25 cellular contexts compared by ENCODE assay signal in genomic region chr1:186749820-186750219, GRCh38.
DNase-seq lines count a peak whose midpoint lies in the region; ATAC-seq, FAIRE-seq and TF ChIP-seq lines count a peak whose summit lies in the region.
"Had no signal": no experiment of that assay in that cellular context is flagged by ENCODE, and none has a peak within 500 bp of the region (broad histone marks: within the 10 kb centered on the region; RNA-seq: fewer than 3 reads in every experiment).

No MANE protein-coding gene starts in this region.

- no peaks in the 10 kb centered on the region for H3K36me3 ChIP-seq in mammary epithelial cell (ENCODE audit: insufficient read depth, low read length)
- no peaks in the 10 kb centered on the region for H3K36me3 ChIP-seq in keratinocyte (ENCODE audit: control insufficient read depth in 2 of 2, extremely low read depth in 1 of 2, insufficient read depth in 2 of 2, low read length in 2 of 2)
- no peaks in the 10 kb centered on the region for H3K36me3 ChIP-seq in tibial nerve
- H3K36me3 ChIP-seq: BE2C had no signal

- H2AFZ ChIP-seq in mammary epithelial cell (ENCODE audit: low read depth, low read length) (no peak overlapping the region), keratinocyte (ENCODE audit: control insufficient read depth, low read length) (no peak overlapping the region)
- H2AFZ ChIP-seq: GM23248 had no signal

- H3K9me3 ChIP-seq in mammary epithelial cell (replicated peaks; ENCODE audit: insufficient read depth, low read length) (no peaks in the 10 kb centered on the region), keratinocyte (ENCODE audit: control insufficient read depth, low read depth, low read length) (no peaks in the 10 kb centered on the region), tibial nerve (peaks cover 0 to 6% (median 0%) of the 10 kb centered on the region in 4 donors)
- H3K9me3 ChIP-seq: BE2C had no signal

- H3K4me1 ChIP-seq in mammary epithelial cell (ENCODE audit: insufficient read depth, low read length) (peaks cover 17% of the 10 kb centered on the region), keratinocyte (ENCODE audit: control insufficient read depth, extremely low read depth, insufficient read depth, low read length) (peaks cover 27% of the 10 kb centered on the region), tibial nerve (no peaks in the 10 kb centered on the region)
- H3K4me1 ChIP-seq: BE2C; BLaER1 treated with 17β-estradiol and CSF1 and Interleukin-3, amounts not matched to agents 10 nM and 100 nM had no signal

- intact Hi-C loops in mammary epithelial cell (cut with micrococcal nuclease) = loop anchor here (1.0 kb wide), 2 partner anchors 13 to 70 kb away; partner anchors contain the start of gene PTGS2
- intact Hi-C loops in MCF 10A (cut with micrococcal nuclease) = no loop called here

- TF ChIP-seq CTCF in mammary epithelial cell (conservative IDR thresholded peaks at IDR 0.05 in 1 of 2, IDR thresholded peaks at IDR 0.05 in 1 of 2; ENCODE audit: extremely low read depth in 1 of 2, insufficient read depth in 1 of 2, low read depth in 1 of 2, low read length in 2 of 2) (no peak), MCF 10A (IDR thresholded peaks at IDR 0.05; ENCODE audit: unreplicated experiment) (no peak), RWPE1 (conservative IDR thresholded peaks at IDR 0.05; ENCODE audit: low read depth) (no peak), epithelial cell of esophagus (IDR thresholded peaks at IDR 0.05; ENCODE audit: insufficient read depth, low read depth, low read length, missing control alignments) (no peak), keratinocyte (optimal IDR thresholded peaks at IDR 0.05 in 1 of 3, IDR thresholded peaks at IDR 0.05 in 1 of 3, conservative IDR thresholded peaks at IDR 0.05 in 1 of 3; ENCODE audit: extremely low read depth in 1 of 3, insufficient read depth in 2 of 3, low read length in 3 of 3) (no peak), tibial nerve (IDR thresholded peaks at IDR 0.05) (no peak)

- no peaks in the 10 kb centered on the region for H3K79me2 ChIP-seq in mammary epithelial cell (ENCODE audit: insufficient read depth, low read length)
- no peaks in the 10 kb centered on the region for H3K79me2 ChIP-seq in keratinocyte (ENCODE audit: control insufficient read depth, insufficient read depth, low read length)

- FAIRE-seq in keratinocyte (lab: Jason Lieb, UNC) = peak; percentile 39
- FAIRE-seq: A204.1, GM12891, GM18507, H1 had no signal

- no peaks in the 10 kb centered on the region for H3K9me3 Mint-ChIP-seq in MCF 10A (ENCODE audit: unreplicated experiment)

- POLR2A ChIA-PET in MCF 10A (lab: Yijun Ruan, JAX) = interaction anchor here (1.0 to 1.9 kb wide), 4 partner anchors 10 to 79 kb away, joined by 3 to 9 read pairs (median 5); partner anchors contain the start of gene PLA2G4A
- POLR2A ChIA-PET in RWPE1 (lab: Yijun Ruan, JAX; ENCODE audit: low non-redundant PET) = no interaction called here

- H3K4me2 ChIP-seq in mammary epithelial cell (ENCODE audit: insufficient read depth, low read depth, low read length) (no peak overlapping the region), keratinocyte (ENCODE audit: control insufficient read depth, extremely low read depth, insufficient read depth, low read depth, low read length) (peak overlapping the region; percentile 9)
- H3K4me2 ChIP-seq: BLaER1 treated with 17β-estradiol and CSF1 and Interleukin-3, amounts not matched to agents 10 nM and 100 nM had no signal

- CTCF ChIA-PET in mammary epithelial cell (lab: Charles Lee; ENCODE audit: low non-redundant PET) = no interaction called here
- CTCF ChIA-PET in MCF 10A (lab: Yijun Ruan, JAX) = interaction anchor here (0.7 kb wide), 1 partner anchor 9 kb away, joined by 3 read pairs; no protein-coding TSS in a partner anchor
- CTCF ChIA-PET in RWPE1 (lab: Yijun Ruan, JAX) = interaction anchor here (0.7 kb wide), 1 partner anchor 123 kb away, joined by 3 read pairs; no protein-coding TSS in a partner anchor

- WGBS in mammary epithelial cell (ENCODE audit: low coverage, missing lambda C conversion rate) = 54% methylated on average over 3 of the region's 3 CpGs
- 81 to 83% methylated on average over 3 of the region's 3 CpGs for WGBS in tibial nerve, 2 donors

- peak overlapping the region; percentile 77 for H3K27ac ChIP-seq in mammary epithelial cell (ENCODE audit: insufficient read depth, low read depth, low read length)
- H3K27ac ChIP-seq in RWPE1 = no peak overlapping the region
- H3K27ac ChIP-seq in keratinocyte (ENCODE audit: control insufficient read depth, insufficient read depth, low read length) = peak overlapping the region; percentile 85
- H3K27ac ChIP-seq in tibial nerve = no peak overlapping the region
- H3K27ac ChIP-seq: 22Rv1; BLaER1 treated with 17β-estradiol and CSF1 and Interleukin-3, amounts not matched to agents 10 nM and 100 nM had no signal

- H3K9me1 ChIP-seq in keratinocyte (ENCODE audit: control insufficient read depth, extremely low read depth, insufficient read depth, low read length) = no peaks in the 10 kb centered on the region

- BruUV-seq in mammary epithelial cell (replicated peaks; lab: Mats Ljungman, UMichigan) (no TSS peak), MCF 10A (replicated peaks; lab: Mats Ljungman, UMichigan) (no TSS peak)

- no peak overlapping the region for H3K27ac Mint-ChIP-seq in MCF 10A (ENCODE audit: low read depth, unreplicated experiment)
- H3K27ac Mint-ChIP-seq: CD4-positive, alpha-beta T cell; CD8-positive, alpha-beta memory T cell had no signal

- in situ Hi-C loops in mammary epithelial cell (cut with MboI; ENCODE audit: low sequenced_read_pairs in 2 of 2) = no loop called here

- H3K9ac ChIP-seq in mammary epithelial cell (ENCODE audit: insufficient read depth, low read length) (no peak overlapping the region), keratinocyte (ENCODE audit: control insufficient read depth, extremely low read depth, insufficient read depth, low read length) (peak overlapping the region; percentile 22)
- H3K9ac ChIP-seq: BLaER1 treated with 17β-estradiol and CSF1 and Interleukin-3, amounts not matched to agents 10 nM and 100 nM; GM23248 had no signal

- TF ChIP-seq POLR2A in tibial nerve (IDR thresholded peaks at IDR 0.05) = no peak

- dilution Hi-C loops in mammary epithelial cell (cut with HindIII; ENCODE audit: low sequenced_read_pairs) (no loop called here), keratinocyte (cut with MboI; ENCODE audit: extremely low pct_ligation_motif_present, low sequenced_read_pairs) (no loop called here)

- TF ChIP-seq EP300 in tibial nerve (IDR thresholded peaks at IDR 0.05) = no peak

- no peak overlapping the region for H3K4me3 ChIP-seq in mammary epithelial cell (replicated peaks in 1 of 3; ENCODE audit: insufficient read depth in 1 of 3, low read depth in 2 of 3, low read length in 3 of 3)
- no peak overlapping the region for H3K4me3 ChIP-seq in epithelial cell of esophagus (ENCODE audit: low read length)
- no peak overlapping the region for H3K4me3 ChIP-seq in keratinocyte (ENCODE audit: control insufficient read depth in 2 of 3, extremely low read depth in 1 of 3, insufficient read depth in 2 of 3, low read depth in 1 of 3, low read length in 3 of 3)
- no peak overlapping the region for H3K4me3 ChIP-seq in tibial nerve
- H3K4me3 ChIP-seq: BLaER1 treated with 17β-estradiol and CSF1 and Interleukin-3, amounts not matched to agents 10 nM and 100 nM; GM23248 had no signal

- no peaks in the 10 kb centered on the region for H3K36me3 Mint-ChIP-seq in MCF 10A (ENCODE audit: insufficient read depth, unreplicated experiment)
- H3K36me3 Mint-ChIP-seq: CD14-positive monocyte; CD8-positive, alpha-beta memory T cell had no signal

- H4K20me1 ChIP-seq in mammary epithelial cell (ENCODE audit: insufficient read depth, low read length) (no peaks in the 10 kb centered on the region), keratinocyte (ENCODE audit: control insufficient read depth, extremely low read depth, insufficient read depth, low read length) (no peaks in the 10 kb centered on the region)
- H4K20me1 ChIP-seq: BLaER1 treated with 17β-estradiol and CSF1 and Interleukin-3, amounts not matched to agents 10 nM and 100 nM had no signal

- H3K4me3 Mint-ChIP-seq in MCF 10A (ENCODE audit: unreplicated experiment) = no peak overlapping the region
- H3K4me3 Mint-ChIP-seq: CD14-positive monocyte; CD4-positive, alpha-beta T cell; CD8-positive, alpha-beta memory T cell had no signal

- DNase-seq in mammary epithelial cell (peak; percentile 32), MCF 10A (ENCODE audit: unreplicated experiment) (no peak), RWPE1 (ENCODE audit: low spot score) (peak; percentile 5), epithelial cell of esophagus (ENCODE audit: low read depth) (peak; percentile 85), keratinocyte (ENCODE audit: low read depth, low spot score) (no peak), tibial nerve (ENCODE audit: low spot score in 2 of 2) (no peak)
- DNase-seq: ACHN; AML-193; BE2C; CD4-positive, alpha-beta T cell; CD8-positive, alpha-beta memory T cell; DMS 273 treated with DMSO at 0.1 percent for 48 hours; DMS79; GF-D8; H7 had no signal

- H3K4me1 Mint-ChIP-seq in MCF 10A (ENCODE audit: insufficient read depth, unreplicated experiment) = peaks cover 4% of the 10 kb centered on the region
- H3K4me1 Mint-ChIP-seq: CD8-positive, alpha-beta memory T cell had no signal

- H3K27me3 ChIP-seq in mammary epithelial cell (ENCODE audit: insufficient read depth, low read length) (no peaks in the 10 kb centered on the region), keratinocyte (ENCODE audit: control insufficient read depth, extremely low read depth, insufficient read depth, low read length) (no peaks in the 10 kb centered on the region), tibial nerve (no peaks in the 10 kb centered on the region)
- H3K27me3 ChIP-seq: BE2C; BLaER1 treated with 17β-estradiol and CSF1 and Interleukin-3, amounts not matched to agents 10 nM and 100 nM had no signal

- H3K27me3 Mint-ChIP-seq in MCF 10A (ENCODE audit: insufficient read depth, unreplicated experiment) = no peaks in the 10 kb centered on the region
- H3K27me3 Mint-ChIP-seq: CD4-positive, alpha-beta T cell had no signal

- ATAC-seq in GM19324 (IDR thresholded peaks at IDR 0.05; ENCODE audit: low FRiP score, unreplicated experiment) (no peak), HG02610 (IDR thresholded peaks at IDR 0.05; ENCODE audit: unreplicated experiment) (no peak)

Comparison
In these comparisons a context has a peak if more than half of its experiments do, and no peak if none do; other contexts are left out.
1. DNase-seq: peak in mammary epithelial cell (single experiment), RWPE1 (single experiment) and epithelial cell of esophagus (single experiment); none in MCF 10A (single experiment), keratinocyte (single experiment) and tibial nerve (0 of 2).
2. H3K27ac ChIP-seq: peak in mammary epithelial cell (single experiment) and keratinocyte (single experiment); none in RWPE1 (single experiment) and tibial nerve (0 of 4).